Comparison of ENCODE assay signal across 11 cellular contexts in the genomic region with DNA sequence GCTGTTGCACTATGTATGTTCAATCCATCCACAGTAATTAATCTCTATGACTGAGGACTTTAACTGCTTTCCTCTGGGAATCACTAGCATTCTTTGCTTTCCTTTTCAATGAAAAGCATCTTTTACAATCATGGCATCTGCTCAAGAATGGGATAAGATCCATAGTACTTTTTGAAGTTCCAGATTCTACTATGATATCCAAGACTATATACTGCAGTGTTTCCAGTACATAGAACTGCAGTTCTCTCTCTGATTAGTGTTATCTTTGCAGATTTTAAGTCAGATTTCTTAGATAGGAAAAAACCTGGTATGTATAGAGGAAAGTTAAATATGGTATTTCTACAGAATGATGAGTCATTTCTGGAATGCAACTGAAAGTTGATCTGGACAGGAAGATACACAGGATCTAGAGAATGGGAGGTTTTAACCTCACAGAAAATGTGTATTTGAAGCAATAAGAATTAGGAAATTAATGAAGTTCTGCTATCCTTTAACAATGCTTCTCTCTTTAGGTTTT.
A peak's percentile ranks its signal among the peaks of the same experiment; 100 is the strongest.
DNase-seq lines count a peak whose midpoint lies in the region; ATAC-seq, FAIRE-seq and TF ChIP-seq lines count a peak whose summit lies in the region.
"Had no signal": no experiment of that assay in that cellular context is flagged by ENCODE, and none has a peak within 500 bp of the region (broad histone marks: within the 10 kb centered on the region; RNA-seq: fewer than 3 reads in every experiment).

No MANE protein-coding gene starts in this region.

- H3F3A ChIP-seq in neural progenitor cell (ENCODE audit: low read depth): no peaks in the 10 kb centered on the region

- H3K9ac ChIP-seq in neural progenitor cell (no peak overlapping the region), mesendoderm (ENCODE audit: low read length) (no peak overlapping the region)

- H3K79me2 ChIP-seq in neural progenitor cell (ENCODE audit: low read depth) (no peaks in the 10 kb centered on the region), mesendoderm (ENCODE audit: control insufficient read depth, insufficient read depth, low read length) (no peaks in the 10 kb centered on the region)

- H3K27me3 ChIP-seq in neural progenitor cell (no peaks in the 10 kb centered on the region), mesendoderm (ENCODE audit: insufficient read depth, low read length, poor library complexity) (no peaks in the 10 kb centered on the region)

- TF ChIP-seq CTCF in HFF-Myc (IDR thresholded peaks at IDR 0.05; ENCODE audit: low read depth, low read length, missing control alignments): no peak
- no peak for TF ChIP-seq CTCF in neural progenitor cell (IDR thresholded peaks at IDR 0.05)

- H3K56ac ChIP-seq in mesendoderm (ENCODE audit: low read length): no peak overlapping the region

- no peak overlapping the region for H4K8ac ChIP-seq in mesendoderm (ENCODE audit: low read depth, low read length)

- H2BK120ac ChIP-seq in mesendoderm (ENCODE audit: low read depth, low read length): no peak overlapping the region

- no peak overlapping the region for H2BK5ac ChIP-seq in mesendoderm (ENCODE audit: low read length)

- ATAC-seq in GM18867 (IDR thresholded peaks at IDR 0.05; ENCODE audit: unreplicated experiment): peak; percentile 85

- DNase-seq in HFF-Myc (ENCODE audit: extremely low read depth, low read depth) (peak; percentile 0), HTR-8/SVneo (ENCODE audit: insufficient read length, low spot score) (peak; percentile 19), left kidney (ENCODE audit: low read depth, low spot score) (peak; percentile 37), GOT3 (lab: John Stamatoyannopoulos, UW) (no peak), neural progenitor cell (ENCODE audit: low spot score) (no peak), SHP77 (lab: John Stamatoyannopoulos, UW) (no peak), mesendoderm (no peak)
- DNase-seq: activated effector memory CD4-positive, alpha-beta T cell treated with Interleukin-2 at 50 U/mL for 16 hours; RPMI8226; stimulated activated CD4-positive, alpha-beta T cell treated with anti-CD3 and anti-CD28 coated beads, Interleukin-1b, Interleukin-23, amount 100 ng/mL, for 48 hours had no signal

- no peak overlapping the region for H3K23ac ChIP-seq in mesendoderm (ENCODE audit: low read length)

- H3K18ac ChIP-seq in mesendoderm (ENCODE audit: low read length): no peak overlapping the region

- H3K36me3 Mint-ChIP-seq in neural progenitor cell: peaks cover 5% of the 10 kb centered on the region

- no peak overlapping the region for H4K5ac ChIP-seq in mesendoderm (ENCODE audit: low read length)

- H3K4me1 ChIP-seq in neural progenitor cell (no peaks in the 10 kb centered on the region), mesendoderm (ENCODE audit: control insufficient read depth, low read depth, low read length) (no peaks in the 10 kb centered on the region)

- H3K4me3 Mint-ChIP-seq in neural progenitor cell: no peak overlapping the region

- no peak overlapping the region for H2AK5ac ChIP-seq in mesendoderm (ENCODE audit: low read length)

- no peak overlapping the region for H2AFZ ChIP-seq in neural progenitor cell (replicated peaks)

- no peak overlapping the region for H3K27ac Mint-ChIP-seq in neural progenitor cell

- no peak overlapping the region for H3K27ac ChIP-seq in neural progenitor cell
- no peak overlapping the region for H3K27ac ChIP-seq in mesendoderm (ENCODE audit: low read depth, low read length)

- no peaks in the 10 kb centered on the region for H3K27me3 Mint-ChIP-seq in neural progenitor cell (ENCODE audit: insufficient read depth, low read depth)

- H3K4ac ChIP-seq in mesendoderm (ENCODE audit: low read depth, low read length): no peak overlapping the region

- no peaks in the 10 kb centered on the region for H3K79me1 ChIP-seq in mesendoderm (ENCODE audit: low read length)

- no peaks in the 10 kb centered on the region for H3K4me1 Mint-ChIP-seq in neural progenitor cell

- no peak overlapping the region for H3K4me2 ChIP-seq in neural progenitor cell
- H3K4me2 ChIP-seq in mesendoderm (ENCODE audit: low read length): no peak overlapping the region

- H3K36me3 ChIP-seq in neural progenitor cell (no peaks in the 10 kb centered on the region), mesendoderm (ENCODE audit: control insufficient read depth, insufficient read depth, low read length) (no peaks in the 10 kb centered on the region)

- H3K4me3 ChIP-seq in HFF-Myc (replicated peaks; ENCODE audit: low read depth, low read length) (no peak overlapping the region), neural progenitor cell (no peak overlapping the region), mesendoderm (ENCODE audit: low read length) (no peak overlapping the region)

- no peaks in the 10 kb centered on the region for H4K20me1 ChIP-seq in neural progenitor cell (ENCODE audit: low read depth)

- no peak for FAIRE-seq in HTR-8/SVneo (lab: Jason Lieb, UNC)

- H3K9me3 ChIP-seq in neural progenitor cell (ENCODE audit: low read depth): no peaks in the 10 kb centered on the region

- H2BK15ac ChIP-seq in mesendoderm (replicated peaks; ENCODE audit: low read depth): no peak overlapping the region

- peaks cover 9% of the 10 kb centered on the region for H3K9me3 Mint-ChIP-seq in neural progenitor cell

Comparison
In these comparisons a context has a peak if more than half of its experiments do, and no peak if none do; other contexts are left out.
1. DNase-seq: peak in HFF-Myc (single experiment), HTR-8/SVneo (single experiment) and left kidney (single experiment); none in GOT3 (single experiment), neural progenitor cell (single experiment), SHP77 (0 of 2) and mesendoderm (single experiment).